ENCODE assay signal across 8 cellular contexts in the genomic region with DNA sequence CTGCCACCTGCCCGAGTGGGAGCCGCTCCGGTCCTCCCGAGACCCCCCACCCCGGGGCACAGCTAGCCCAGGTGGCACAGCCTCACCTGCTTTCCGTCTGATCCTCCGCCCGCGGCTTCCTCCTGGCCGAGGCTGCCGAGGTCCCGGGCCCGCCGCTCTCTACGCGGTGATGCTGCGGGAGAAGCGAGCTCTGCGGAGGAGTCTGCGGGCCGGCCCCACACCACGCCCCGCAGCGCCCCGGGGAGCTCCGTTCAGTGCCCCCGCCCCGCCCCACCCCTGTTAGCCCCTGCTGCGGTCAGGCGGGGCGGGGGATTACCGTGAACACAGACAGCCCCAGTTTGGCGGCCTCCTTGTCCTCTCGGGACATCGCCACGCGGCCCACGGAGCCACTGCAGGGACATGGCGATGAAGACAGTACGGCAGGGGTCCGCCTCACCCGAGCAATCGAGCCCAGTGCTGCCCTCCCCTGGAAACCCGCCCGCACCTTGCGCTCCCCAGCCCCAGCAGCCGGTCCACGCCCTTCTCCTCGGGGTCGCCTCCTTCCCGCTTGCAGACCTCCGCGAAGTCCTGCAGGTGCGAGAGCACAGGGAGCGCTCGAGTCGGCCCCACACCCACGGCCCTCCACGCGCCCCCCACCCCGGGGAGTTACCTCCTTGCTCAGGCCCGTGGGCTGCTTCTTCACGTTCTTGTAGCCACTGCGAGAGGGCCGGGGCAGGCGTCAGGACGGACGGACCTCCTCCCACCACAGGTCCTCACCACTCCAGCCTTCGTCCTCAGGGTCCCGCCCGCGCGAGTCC. TPM values are rescaled to one million over a fixed set of nuclear protein-coding genes. Genes with fewer than 3 reads are reported as not detected.
DNase-seq lines count a peak whose midpoint lies in the region; ATAC-seq and TF ChIP-seq lines count a peak whose summit lies in the region.

No MANE protein-coding gene starts in this region.

- ATAC-seq in GM18505 (IDR thresholded peaks at IDR 0.05; ENCODE audit: unreplicated experiment) (peak; percentile 33), HG03159 (IDR thresholded peaks at IDR 0.05; ENCODE audit: unreplicated experiment) (peak; percentile 32), GM18873 (IDR thresholded peaks at IDR 0.05; ENCODE audit: low FRiP score, unreplicated experiment) (no peak)

- POLR2A ChIA-PET in AG04449 (lab: Yijun Ruan, JAX): interaction anchor here (1.0 to 1.1 kb wide), 2 partner anchors 15 to 20 kb away, joined by 3 to 4 read pairs; no protein-coding TSS in a partner anchor

- DNase-seq in AG04449 (ENCODE audit: low read depth, low spot score) (no peak), SJCRH30 (peak in 1 of 2 experiments; percentile 44)
- peak; percentile 54 for DNase-seq in stimulated activated CD4-positive, alpha-beta T cell treated with anti-CD3 and anti-CD28 coated beads, Interleukin-12 subunit alpha, Interleukin-12 subunit beta, amount 100 ng/mL, for 4 hours

- 1 to 8% (median 3%) methylated on average over 63 to 73 of the region's 73 CpGs for WGBS in adipose tissue, 3 donors

- H3K27me3 ChIP-seq in SJCRH30 (no peaks in the 10 kb centered on the region), iPS-20b (ENCODE audit: insufficient read depth, low read length) (no peaks in the 10 kb centered on the region)

- peak; percentile 27 for TF ChIP-seq CTCF in AG04449 (IDR thresholded peaks at IDR 0.05; ENCODE audit: insufficient read depth, low read length, missing control alignments)

- no peak for TF ChIP-seq POLR2A in GM18505 (IDR thresholded peaks at IDR 0.05; ENCODE audit: borderline replicate concordance, extremely low read depth, insufficient read depth, insufficient read length)

- H3K4me1 ChIP-seq in SJCRH30 (no peaks in the 10 kb centered on the region), iPS-20b (ENCODE audit: insufficient read depth, low read length) (no peaks in the 10 kb centered on the region)

- CTCF ChIA-PET in AG04449 (lab: Yijun Ruan, JAX): interaction anchor here (0.9 to 1.3 kb wide), 3 partner anchors 10 to 104 kb away, joined by 3 to 6 read pairs (median 4); no protein-coding TSS in a partner anchor

- H3K4me3 ChIP-seq in AG04449 (ENCODE audit: low read depth, low read length): peak overlapping the region; percentile 93
- peak overlapping the region; percentile 78 for H3K4me3 ChIP-seq in SJCRH30
- H3K4me3 ChIP-seq in iPS-20b (ENCODE audit: low read length): peak overlapping the region; percentile 79

- H3K9me3 ChIP-seq in SJCRH30 (replicated peaks): no peaks in the 10 kb centered on the region
- no peaks in the 10 kb centered on the region for H3K9me3 ChIP-seq in iPS-20b (ENCODE audit: insufficient read depth, low read depth, low read length)

- H3K36me3 ChIP-seq in SJCRH30: peaks cover 45% of the 10 kb centered on the region
- H3K36me3 ChIP-seq in iPS-20b (ENCODE audit: insufficient read depth, low read depth, low read length): peaks cover 51% of the 10 kb centered on the region

- peak overlapping the region; percentile 32; the same call in 1 of the 2 replicates for H3K9ac ChIP-seq in iPS-20b (ENCODE audit: low read depth, low read length)

- H3K27ac ChIP-seq in SJCRH30 (no peak overlapping the region), adipose tissue (ENCODE audit: low read depth, low read length) (peak overlapping the region; percentile 66), iPS-20b (ENCODE audit: low read length) (no peak overlapping the region)

RNA-seq across cellular contexts. Expression of gene C1orf35, which starts 0.9 kb away (rescaled TPM):
- total RNA-seq in SJCRH30 (2014; rRNA removed; shearing (Covaris generic)): 19.9 and 22.8 TPM in 2 replicates
- 10 to 100 TPM; 10.0 to 12.7 (median 12.6) TPM for polyA plus RNA-seq in adipose tissue

RNA-seq across cellular contexts. Expression of gene MRPL55, which starts 6.9 kb away (rescaled TPM):
- 48.5 and 64.6 TPM in 2 replicates for total RNA-seq in SJCRH30 (2014; rRNA removed; shearing (Covaris generic))
- 10 to 100 TPM; 45.7 to 92.6 (median 64.4) TPM for polyA plus RNA-seq in adipose tissue

RNA-seq across cellular contexts. Expression of gene ARF1, which starts 19.7 kb away (rescaled TPM):
- total RNA-seq in SJCRH30 (2014; rRNA removed; shearing (Covaris generic)): 291 and 309 TPM in 2 replicates
- polyA plus RNA-seq in adipose tissue: 100 to 1,000 TPM; 289 to 357 (median 319) TPM

RNA-seq across cellular contexts. Expression of gene GUK1, which starts 37.9 kb away (rescaled TPM):
- 114 and 137 TPM in 2 replicates for total RNA-seq in SJCRH30 (2014; rRNA removed; shearing (Covaris generic))
- polyA plus RNA-seq in adipose tissue: 100 to 1,000 TPM; 266 to 552 (median 517) TPM

RNA-seq across cellular contexts. Expression of gene GJC2, which starts 47.5 kb away (rescaled TPM):
- total RNA-seq in SJCRH30 (2014; rRNA removed; shearing (Covaris generic)): 0.43 and 0.59 TPM in 2 replicates
- polyA plus RNA-seq in adipose tissue: 1 to 10 TPM in 2 of 3 donors, under 1 TPM in 1; 0.29 to 5.3 (median 2.0) TPM
